1 cellular context compared by ENCODE assay signal in genomic region chr15:84992157-84992940, GRCh38.
TF ChIP-seq lines count a peak whose summit lies in the region.

No MANE protein-coding gene starts in this region.

TF ChIP-seq in HEK293, 187 proteins besides CTCF, POLR2A, EP300 and RAD21 (continued from another document and continues in another):
- TF ChIP-seq, protein P1, sequence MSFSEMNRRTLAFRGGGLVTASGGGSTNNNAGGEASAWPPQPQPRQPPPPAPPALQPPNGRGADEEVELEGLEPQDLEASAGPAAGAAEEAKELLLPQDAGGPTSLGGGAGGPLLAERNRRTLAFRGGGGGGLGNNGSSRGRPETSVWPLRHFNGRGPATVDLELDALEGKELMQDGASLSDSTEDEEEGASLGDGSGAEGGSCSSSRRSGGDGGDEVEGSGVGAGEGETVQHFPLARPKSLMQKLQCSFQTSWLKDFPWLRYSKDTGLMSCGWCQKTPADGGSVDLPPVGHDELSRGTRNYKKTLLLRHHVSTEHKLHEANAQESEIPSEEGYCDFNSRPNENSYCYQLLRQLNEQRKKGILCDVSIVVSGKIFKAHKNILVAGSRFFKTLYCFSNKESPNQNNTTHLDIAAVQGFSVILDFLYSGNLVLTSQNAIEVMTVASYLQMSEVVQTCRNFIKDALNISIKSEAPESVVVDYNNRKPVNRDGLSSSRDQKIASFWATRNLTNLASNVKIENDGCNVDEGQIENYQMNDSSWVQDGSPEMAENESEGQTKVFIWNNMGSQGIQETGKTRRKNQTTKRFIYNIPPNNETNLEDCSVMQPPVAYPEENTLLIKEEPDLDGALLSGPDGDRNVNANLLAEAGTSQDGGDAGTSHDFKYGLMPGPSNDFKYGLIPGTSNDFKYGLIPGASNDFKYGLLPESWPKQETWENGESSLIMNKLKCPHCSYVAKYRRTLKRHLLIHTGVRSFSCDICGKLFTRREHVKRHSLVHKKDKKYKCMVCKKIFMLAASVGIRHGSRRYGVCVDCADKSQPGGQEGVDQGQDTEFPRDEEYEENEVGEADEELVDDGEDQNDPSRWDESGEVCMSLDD (tag by site-specific recombination; IDR thresholded peaks at IDR 0.05) = no peak
- TF ChIP-seq ZNF391 (tag by site-specific recombination; IDR thresholded peaks at IDR 0.05; ENCODE audit: borderline replicate concordance, low read depth) (no peak), GLIS1 (tag by site-specific recombination; IDR thresholded peaks at IDR 0.05) (no peak), ZNF221 (tag by site-specific recombination; IDR thresholded peaks at IDR 0.05; ENCODE audit: borderline replicate concordance) (no peak), SP7 (tag by site-specific recombination; IDR thresholded peaks at IDR 0.05) (peak; percentile 85), TRIM28 (IDR thresholded peaks at IDR 0.05; ENCODE audit: borderline replicate concordance, low read length) (no peak), ZNF184 (tag by site-specific recombination; IDR thresholded peaks at IDR 0.05) (peak; percentile 42; the same call in 1 of the 2 replicates), ZNF133 (tag by site-specific recombination; IDR thresholded peaks at IDR 0.05) (no peak), GLI4 (tag by site-specific recombination; IDR thresholded peaks at IDR 0.05) (no peak), ZNF366 (tag by site-specific recombination; conservative IDR thresholded peaks at IDR 0.05) (peak; percentile 66), ZSCAN23 (tag by site-specific recombination; IDR thresholded peaks at IDR 0.05) (no peak), ZNF335 (tag by site-specific recombination; conservative IDR thresholded peaks at IDR 0.05) (0 out of 2 replicates have a peak, but pooled peaks have one; percentile 9), ZNF155 (tag by site-specific recombination; IDR thresholded peaks at IDR 0.05) (no peak), ZSCAN4 (tag by site-specific recombination; IDR thresholded peaks at IDR 0.05) (no peak), ATF2 (tag by site-specific recombination; IDR thresholded peaks at IDR 0.05; ENCODE audit: low read depth) (no peak), SP2 (tag by site-specific recombination; IDR thresholded peaks at IDR 0.05) (peak; percentile 9; the same call in 1 of the 2 replicates), ZNF518A (tag by site-specific recombination; conservative IDR thresholded peaks at IDR 0.05; ENCODE audit: low read depth) (0 out of 2 replicates have a peak, but pooled peaks have one; percentile 12), ZNF558 (tag by site-specific recombination; IDR thresholded peaks at IDR 0.05) (no peak), ZNF549 (tag by site-specific recombination; IDR thresholded peaks at IDR 0.05) (no peak), ZNF785 (tag by site-specific recombination; IDR thresholded peaks at IDR 0.05) (no peak), KLF1 (tag by site-specific recombination; IDR thresholded peaks at IDR 0.05) (peak; percentile 53), BCL6B (tag by site-specific recombination; IDR thresholded peaks at IDR 0.05) (no peak), ZBTB49 (tag by site-specific recombination; IDR thresholded peaks at IDR 0.05; ENCODE audit: low read depth) (no peak), GLIS2 (tag by site-specific recombination; IDR thresholded peaks at IDR 0.05) (0 out of 2 replicates have a peak, but pooled peaks have one; percentile 10), GFI1B (tag by site-specific recombination; IDR thresholded peaks at IDR 0.05) (no peak), ZNF292 (tag by site-specific recombination; IDR thresholded peaks at IDR 0.05; ENCODE audit: borderline replicate concordance, low read depth) (no peak), KLF9 (tag by site-specific recombination; IDR thresholded peaks at IDR 0.05; ENCODE audit: low read depth) (no peak), PRDM1 (tag by site-specific recombination; IDR thresholded peaks at IDR 0.05) (peak; percentile 96), ZNF274 (IDR thresholded peaks at IDR 0.05; ENCODE audit: low read length) (no peak), ZNF274 (tag by site-specific recombination; IDR thresholded peaks at IDR 0.05; ENCODE audit: borderline replicate concordance) (no peak), ZSCAN5A (tag by site-specific recombination; IDR thresholded peaks at IDR 0.05) (no peak), ZNF792 (tag by site-specific recombination; IDR thresholded peaks at IDR 0.05) (no peak), SALL2 (tag by site-specific recombination; IDR thresholded peaks at IDR 0.05; ENCODE audit: borderline replicate concordance) (no peak), ZNF580 (tag by site-specific recombination; IDR thresholded peaks at IDR 0.05) (no peak), ZNF404 (tag by site-specific recombination; IDR thresholded peaks at IDR 0.05) (no peak), YY1 (tag by site-specific recombination; IDR thresholded peaks at IDR 0.05) (no peak), ZNF48 (tag by site-specific recombination; IDR thresholded peaks at IDR 0.05) (no peak)
- TF ChIP-seq, protein P2, sequence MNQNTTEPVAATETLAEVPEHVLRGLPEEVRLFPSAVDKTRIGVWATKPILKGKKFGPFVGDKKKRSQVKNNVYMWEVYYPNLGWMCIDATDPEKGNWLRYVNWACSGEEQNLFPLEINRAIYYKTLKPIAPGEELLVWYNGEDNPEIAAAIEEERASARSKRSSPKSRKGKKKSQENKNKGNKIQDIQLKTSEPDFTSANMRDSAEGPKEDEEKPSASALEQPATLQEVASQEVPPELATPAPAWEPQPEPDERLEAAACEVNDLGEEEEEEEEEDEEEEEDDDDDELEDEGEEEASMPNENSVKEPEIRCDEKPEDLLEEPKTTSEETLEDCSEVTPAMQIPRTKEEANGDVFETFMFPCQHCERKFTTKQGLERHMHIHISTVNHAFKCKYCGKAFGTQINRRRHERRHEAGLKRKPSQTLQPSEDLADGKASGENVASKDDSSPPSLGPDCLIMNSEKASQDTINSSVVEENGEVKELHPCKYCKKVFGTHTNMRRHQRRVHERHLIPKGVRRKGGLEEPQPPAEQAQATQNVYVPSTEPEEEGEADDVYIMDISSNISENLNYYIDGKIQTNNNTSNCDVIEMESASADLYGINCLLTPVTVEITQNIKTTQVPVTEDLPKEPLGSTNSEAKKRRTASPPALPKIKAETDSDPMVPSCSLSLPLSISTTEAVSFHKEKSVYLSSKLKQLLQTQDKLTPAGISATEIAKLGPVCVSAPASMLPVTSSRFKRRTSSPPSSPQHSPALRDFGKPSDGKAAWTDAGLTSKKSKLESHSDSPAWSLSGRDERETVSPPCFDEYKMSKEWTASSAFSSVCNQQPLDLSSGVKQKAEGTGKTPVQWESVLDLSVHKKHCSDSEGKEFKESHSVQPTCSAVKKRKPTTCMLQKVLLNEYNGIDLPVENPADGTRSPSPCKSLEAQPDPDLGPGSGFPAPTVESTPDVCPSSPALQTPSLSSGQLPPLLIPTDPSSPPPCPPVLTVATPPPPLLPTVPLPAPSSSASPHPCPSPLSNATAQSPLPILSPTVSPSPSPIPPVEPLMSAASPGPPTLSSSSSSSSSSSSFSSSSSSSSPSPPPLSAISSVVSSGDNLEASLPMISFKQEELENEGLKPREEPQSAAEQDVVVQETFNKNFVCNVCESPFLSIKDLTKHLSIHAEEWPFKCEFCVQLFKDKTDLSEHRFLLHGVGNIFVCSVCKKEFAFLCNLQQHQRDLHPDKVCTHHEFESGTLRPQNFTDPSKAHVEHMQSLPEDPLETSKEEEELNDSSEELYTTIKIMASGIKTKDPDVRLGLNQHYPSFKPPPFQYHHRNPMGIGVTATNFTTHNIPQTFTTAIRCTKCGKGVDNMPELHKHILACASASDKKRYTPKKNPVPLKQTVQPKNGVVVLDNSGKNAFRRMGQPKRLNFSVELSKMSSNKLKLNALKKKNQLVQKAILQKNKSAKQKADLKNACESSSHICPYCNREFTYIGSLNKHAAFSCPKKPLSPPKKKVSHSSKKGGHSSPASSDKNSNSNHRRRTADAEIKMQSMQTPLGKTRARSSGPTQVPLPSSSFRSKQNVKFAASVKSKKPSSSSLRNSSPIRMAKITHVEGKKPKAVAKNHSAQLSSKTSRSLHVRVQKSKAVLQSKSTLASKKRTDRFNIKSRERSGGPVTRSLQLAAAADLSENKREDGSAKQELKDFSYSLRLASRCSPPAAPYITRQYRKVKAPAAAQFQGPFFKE (tag by site-specific recombination; IDR thresholded peaks at IDR 0.05; ENCODE audit: borderline replicate concordance) = no peak
